Comparison of ENCODE assay signal across 7 cellular contexts in the genomic region with DNA sequence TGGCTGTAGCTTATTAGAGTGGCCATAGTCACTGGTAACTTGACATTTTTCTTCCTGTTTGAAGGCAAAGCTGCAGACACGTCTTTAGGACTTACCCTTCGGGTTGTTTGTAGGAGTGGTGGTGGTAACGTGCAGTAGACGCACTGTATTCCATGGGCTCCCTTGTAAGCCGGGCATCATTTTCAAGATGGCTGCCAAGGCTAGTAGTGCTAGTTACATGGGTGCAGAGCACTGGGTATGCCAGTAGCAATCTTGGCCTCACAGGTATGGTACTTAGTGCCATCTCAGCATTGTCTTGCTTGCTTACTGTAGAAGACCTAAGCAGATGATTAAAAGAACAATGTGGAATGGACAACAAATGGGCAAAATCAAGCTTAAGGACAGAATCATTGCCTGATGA. TPM values are rescaled to one million over a fixed set of nuclear protein-coding genes. Genes with fewer than 3 reads are reported as not detected.
DNase-seq lines count a peak whose midpoint lies in the region; ATAC-seq, FAIRE-seq and TF ChIP-seq lines count a peak whose summit lies in the region.

No MANE protein-coding gene starts in this region.

- H3K4me1 ChIP-seq in muscle layer of duodenum (ENCODE audit: control insufficient read depth in 1 of 2, insufficient read depth in 2 of 2, low read length in 2 of 2), result peaks cover 21 to 67% of the 10 kb centered on the region in 2 donors

- TF ChIP-seq CTCF in brain (conservative IDR thresholded peaks at IDR 0.05), result no peak
- no peak for TF ChIP-seq CTCF in omental fat pad (IDR thresholded peaks at IDR 0.05)

- peak overlapping the region; percentile 68 to 96 (median 96) for H3K27ac Mint-ChIP-seq in brain

- no peak for ATAC-seq in esophagus mucosa
- ATAC-seq in omental fat pad (ENCODE audit: low FRiP score), result no peak

- peak overlapping the region; percentile 87 to 88 for H3K4me3 ChIP-seq in muscle layer of duodenum (ENCODE audit: low read depth in 1 of 2, low read length in 2 of 2)

- peaks cover 16% of the 10 kb centered on the region for H3K27me3 Mint-ChIP-seq in brain

- FAIRE-seq in GM12892 (lab: Jason Lieb, UNC), result peak; percentile 83

- DNase-seq in GM12892 (ENCODE audit: insufficient read length) (no peak), NCI-H748 treated with DMSO at 0.1 percent for 48 hours (lab: John Stamatoyannopoulos, UW) (peak; percentile 77), NCI-H1048 (lab: John Stamatoyannopoulos, UW) (no peak), omental fat pad (ENCODE audit: low spot score) (no peak)

- peak overlapping the region; percentile 89 to 99 (median 95) for H3K4me3 Mint-ChIP-seq in brain

- peaks cover 0 to 2% (median 0%) of the 10 kb centered on the region in 5 experiments for H3K9me3 Mint-ChIP-seq in brain

- no peaks in the 10 kb centered on the region for H3K27me3 ChIP-seq in muscle layer of duodenum (ENCODE audit: low read depth, low read length)

- no peaks in the 10 kb centered on the region for H3K9me3 ChIP-seq in muscle layer of duodenum (ENCODE audit: control insufficient read depth in 1 of 2, low read length in 2 of 2)

- H3K36me3 Mint-ChIP-seq in brain, result peaks cover 40% of the 10 kb centered on the region

- peaks cover 77% of the 10 kb centered on the region for H3K4me1 Mint-ChIP-seq in brain

- peaks cover 0 to 9% of the 10 kb centered on the region in 2 donors for H3K36me3 ChIP-seq in muscle layer of duodenum (ENCODE audit: control insufficient read depth in 1 of 2, insufficient read depth in 2 of 2, low read length in 2 of 2)

- no peak overlapping the region for H3K27ac ChIP-seq in muscle layer of duodenum (ENCODE audit: low read length)

- no peak; the same call in 1 of the 2 replicates for TF ChIP-seq POLR2A in GM12892 (IDR thresholded peaks at IDR 0.05; ENCODE audit: low read depth, low read length)

RNA-seq across cellular contexts. Expression of a gene that starts 1.9 kb away (rescaled TPM):
- polyA plus RNA-seq in GM12892 (2012; ENCODE audit: missing spikeins), result 1,144 TPM
- 973 TPM for polyA plus RNA-seq in brain (ENCODE audit: insufficient read depth, low read depth, low replicate concordance)
- 404 TPM for total RNA-seq in esophagus mucosa
- total RNA-seq in omental fat pad, result 100 to 1,000 TPM; 509 to 860 (median 681) TPM

RNA-seq across cellular contexts. Expression of a gene that starts 25.9 kb away (rescaled TPM):
- 79.5 TPM for polyA plus RNA-seq in GM12892 (2012; ENCODE audit: missing spikeins)
- polyA plus RNA-seq in brain (ENCODE audit: insufficient read depth, low read depth, low replicate concordance), result 51.4 TPM
- 42.6 TPM for total RNA-seq in esophagus mucosa
- total RNA-seq in omental fat pad, result 10 to 100 TPM; 14.9 to 29.3 (median 20.8) TPM

RNA-seq across cellular contexts. Expression of a gene that starts 55.9 kb away (rescaled TPM):
- not detected for polyA plus RNA-seq in GM12892 (2012; ENCODE audit: missing spikeins)
- not detected for polyA plus RNA-seq in brain (ENCODE audit: insufficient read depth, low read depth, low replicate concordance)
- total RNA-seq in esophagus mucosa (not detected), omental fat pad (not detected)
